ENCODE assay signal across 10 cellular contexts in the genomic region with DNA sequence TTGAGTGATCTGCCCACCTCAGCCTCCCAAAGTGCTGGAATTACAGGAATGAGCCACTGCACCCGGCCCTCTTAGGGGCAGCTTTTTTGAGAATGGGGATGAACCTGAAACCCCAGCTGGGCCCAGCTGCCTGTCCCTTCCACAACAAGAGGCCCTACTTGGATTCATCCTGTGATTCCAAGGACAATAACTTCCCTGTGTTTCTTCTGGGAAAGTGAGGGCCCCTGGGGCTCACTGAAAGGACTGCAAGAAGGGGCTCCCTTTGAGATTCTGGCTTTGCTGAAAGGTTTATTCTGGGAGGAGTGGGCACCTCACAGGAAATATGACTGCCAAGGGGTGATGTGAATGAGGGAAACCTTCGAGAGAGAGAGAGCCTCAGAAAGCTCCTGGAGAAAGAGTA.
"Had no signal": no experiment of that assay in that cellular context is flagged by ENCODE, and none has a peak within 500 bp of the region (broad histone marks: within the 10 kb centered on the region; RNA-seq: fewer than 3 reads in every experiment).

No MANE protein-coding gene starts in this region.

- H3K4me3 ChIP-seq: heart left ventricle, pancreas, skin epidermis, tibial nerve had no signal

- H3K27ac ChIP-seq: heart left ventricle, pancreas, skin epidermis, tibial nerve had no signal

- H3K4me1 Mint-ChIP-seq: mesothelial cell of epicardium had no signal

- DNase-seq: activated CD4-positive, alpha-beta T cell treated with anti-CD3 and anti-CD28 coated beads for 36 hours; activated CD8-positive, alpha-beta T cell treated with anti-CD3 and anti-CD28 coated beads, Interleukin-2, amount 10 ng/mL, durations not matched to agents 7 days and 5 days; activated naive CD8-positive, alpha-beta T cell treated with anti-CD3 and anti-CD28 coated beads for 36 hours had no signal

- ATAC-seq: activated CD4-positive, alpha-beta T cell treated with anti-CD3 and anti-CD28 coated beads for 36 hours; activated CD8-positive, alpha-beta T cell treated with anti-CD3 and anti-CD28 coated beads, Interleukin-2, amount 10 ng/mL, durations not matched to agents 7 days and 5 days; heart left ventricle; pancreas had no signal

- H3K36me3 Mint-ChIP-seq: activated naive CD8-positive, alpha-beta T cell treated with anti-CD3 and anti-CD28 coated beads for 36 hours; mesothelial cell of epicardium had no signal

- H3K27me3 Mint-ChIP-seq: activated naive CD8-positive, alpha-beta T cell treated with anti-CD3 and anti-CD28 coated beads for 36 hours had no signal

- H3K4me3 Mint-ChIP-seq: activated CD4-positive, alpha-beta T cell treated with anti-CD3 and anti-CD28 coated beads for 36 hours; activated CD8-positive, alpha-beta T cell treated with anti-CD3 and anti-CD28 coated beads, Interleukin-2, amount 10 ng/mL, durations not matched to agents 7 days and 5 days; activated naive CD8-positive, alpha-beta T cell treated with anti-CD3 and anti-CD28 coated beads for 36 hours; mesothelial cell of epicardium; neural crest cell; T-helper 2 cell treated with Interferon-gamma antibody and Interleukin-4, amounts not matched to agents 5 μg/mL and 100 μg/mL, for 36 hours had no signal

- H3K9me3 ChIP-seq: pancreas had no signal

- H3K27ac Mint-ChIP-seq: activated CD4-positive, alpha-beta T cell treated with anti-CD3 and anti-CD28 coated beads for 36 hours; activated CD8-positive, alpha-beta T cell treated with anti-CD3 and anti-CD28 coated beads, Interleukin-2, amount 10 ng/mL, durations not matched to agents 7 days and 5 days; activated naive CD8-positive, alpha-beta T cell treated with anti-CD3 and anti-CD28 coated beads for 36 hours; mesothelial cell of epicardium; T-helper 2 cell treated with Interferon-gamma antibody and Interleukin-4, amounts not matched to agents 5 μg/mL and 100 μg/mL, for 36 hours had no signal

- H3K36me3 ChIP-seq: heart left ventricle, pancreas, tibial nerve had no signal

- H3K4me1 ChIP-seq: heart left ventricle, pancreas, tibial nerve had no signal

- H3K27me3 ChIP-seq: pancreas, tibial nerve had no signal
